ENCODE assay signal across 40 cellular contexts in the genomic region with DNA sequence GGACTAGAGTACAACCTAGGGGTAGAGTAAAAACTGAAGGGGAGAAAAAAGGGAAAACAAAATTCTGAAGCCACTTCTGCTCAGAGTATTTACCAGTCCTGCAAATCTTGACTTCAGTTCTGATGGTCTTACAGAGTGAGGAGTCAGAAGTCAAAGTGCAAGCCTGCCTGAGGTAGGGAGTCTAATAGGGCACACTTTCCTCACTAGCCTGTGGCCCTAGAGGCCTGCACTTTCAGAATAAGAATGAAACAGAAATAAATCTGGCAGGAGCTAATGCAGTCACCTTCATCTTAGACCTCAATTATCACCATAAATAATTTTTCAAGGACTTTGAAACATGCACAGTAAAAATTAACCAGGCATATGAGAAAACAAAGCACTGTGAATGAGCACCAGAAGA. TPM values are rescaled to one million over a fixed set of nuclear protein-coding genes. Genes with fewer than 3 reads are reported as not detected.
"Had no signal": no experiment of that assay in that cellular context is flagged by ENCODE, and none has a peak within 500 bp of the region (broad histone marks: within the 10 kb centered on the region; RNA-seq: fewer than 3 reads in every experiment).

No MANE protein-coding gene starts in this region.

- H3K4me3 Mint-ChIP-seq: activated CD4-positive, alpha-beta memory T cell treated with anti-CD3 and anti-CD28 coated beads, Interleukin-2, amount 10 ng/mL, durations not matched to agents 7 days and 5 days; activated CD4-positive, alpha-beta T cell treated with anti-CD3 and anti-CD28 coated beads for 36 hours; activated CD4-positive, alpha-beta T cell treated with anti-CD3 and anti-CD28 coated beads, Interleukin-2, amount 10 ng/mL, durations not matched to agents 7 days and 5 days; activated CD8-positive, alpha-beta T cell treated with anti-CD3 and anti-CD28 coated beads, Interleukin-2, amount 10 ng/mL, durations not matched to agents 7 days and 5 days; activated naive CD4-positive, alpha-beta T cell treated with anti-CD3 and anti-CD28 coated beads for 36 hours; activated naive CD8-positive, alpha-beta T cell treated with anti-CD3 and anti-CD28 coated beads, Interleukin-2, amount 10 ng/mL, durations not matched to agents 7 days and 5 days; activated T-cell treated with anti-CD3 and anti-CD28 coated beads, Interleukin-2, amount 50 U/mL, for 4 hours; activated T-helper 1 cell treated with anti-CD3 and anti-CD28 coated beads, Interleukin-12 subunit alpha, Interleukin-12 subunit beta, Interleukin-2, Interleukin-4 antibody, amounts not matched to agents 30 ng/mL and 10 ng/mL and 1 ng/mL, durations not matched to agents 14 hours and 24 hours and 36 hours; activated T-helper 17 cell treated with anti-CD3 and anti-CD28 coated beads, Interleukin-2, amount 50 U/mL, for 72 hours; T-helper 1 cell treated with Interleukin-12 subunit alpha and Interleukin-12 subunit beta and Interleukin-4 antibody, amounts not matched to agents 30 μg/mL and 1 μg/mL, for 36 hours; T-helper 2 cell treated with Interferon-gamma antibody and Interleukin-4, amounts not matched to agents 5 μg/mL and 100 μg/mL, for 36 hours; WTC11 had no signal

- H3K27me3 ChIP-seq: adrenal gland, brain microvascular endothelial cell, breast epithelium had no signal

- FAIRE-seq: astrocyte had no signal

- H3K36me3 Mint-ChIP-seq: WTC11 had no signal

- H3K27me3 Mint-ChIP-seq: activated T-helper 17 cell treated with anti-CD3 and anti-CD28 coated beads, Interleukin-2, amount 50 U/mL, for 72 hours had no signal

- H3K4me3 ChIP-seq: adrenal gland, body of pancreas, breast epithelium had no signal

- ATAC-seq: activated CD4-positive, alpha-beta T cell treated with anti-CD3 and anti-CD28 coated beads for 36 hours; activated CD4-positive, CD25-positive, alpha-beta regulatory T cell treated with anti-CD3 and anti-CD28 coated beads, Interleukin-2, amount 50 U/mL, for 24 hours; activated CD8-positive, alpha-beta T cell treated with anti-CD3 and anti-CD28 coated beads, Interleukin-2, amount 10 ng/mL, durations not matched to agents 7 days and 5 days; activated naive CD4-positive, alpha-beta T cell treated with anti-CD3 and anti-CD28 coated beads, Interleukin-2, amount 50 U/mL, for 72 hours; activated T-cell treated with anti-CD3 and anti-CD28 coated beads, Interleukin-2, amount 50 U/mL, for 4 hours; activated T-helper 17 cell treated with anti-CD3 and anti-CD28 coated beads, Interleukin-2, amount 50 U/mL, for 72 hours; body of pancreas; WTC11 had no signal

- H3K9me3 ChIP-seq: body of pancreas had no signal

- H3K4me1 ChIP-seq: adrenal gland, body of pancreas, breast epithelium had no signal

- H3K36me3 ChIP-seq: adrenal gland, brain microvascular endothelial cell, WERI-Rb-1 had no signal

- H3K4me1 Mint-ChIP-seq: activated CD4-positive, alpha-beta memory T cell treated with anti-CD3 and anti-CD28 coated beads, Interleukin-2, amount 10 ng/mL, durations not matched to agents 7 days and 5 days; WTC11 had no signal

- DNase-seq: activated CD4-positive, alpha-beta memory T cell treated with anti-CD3 and anti-CD28 coated beads, Interleukin-2, amount 10 ng/mL, durations not matched to agents 7 days and 5 days; activated CD4-positive, alpha-beta T cell treated with anti-CD3 and anti-CD28 coated beads for 1 hour; activated CD4-positive, alpha-beta T cell treated with anti-CD3 and anti-CD28 coated beads for 36 hours; activated CD4-positive, alpha-beta T cell treated with anti-CD3 and anti-CD28 coated beads for 48 hours; activated CD4-positive, alpha-beta T cell treated with anti-CD3 and anti-CD28 coated beads, Interleukin-2, amount 10 ng/mL, durations not matched to agents 7 days and 5 days; activated CD4-positive, alpha-beta T cell treated with anti-CD3 and anti-CD28 coated beads, Interleukin-2, amount 50 U/mL, for 48 hours; activated CD4-positive, CD25-positive, alpha-beta regulatory T cell; activated CD8-positive, alpha-beta memory T cell treated with anti-CD3 and anti-CD28 coated beads, Interleukin-2, amount 50 U/mL, for 4 hours; activated CD8-positive, alpha-beta T cell treated with anti-CD3 and anti-CD28 coated beads, Interleukin-2, amount 10 ng/mL, durations not matched to agents 7 days and 5 days; activated effector memory CD4-positive, alpha-beta T cell treated with anti-CD3 and anti-CD28 coated beads, Interleukin-2, amount 50 U/mL, for 16 hours; activated gamma-delta T cell treated with Interleukin-2 at 50 U/mL for 16 hours; activated naive CD4-positive, alpha-beta T cell; activated naive CD4-positive, alpha-beta T cell treated with anti-CD3 and anti-CD28 coated beads for 36 hours; activated naive CD4-positive, alpha-beta T cell treated with anti-CD3 and anti-CD28 coated beads, Interleukin-2, amount 50 U/mL, for 16 hours; activated naive CD8-positive, alpha-beta T cell treated with anti-CD3 and anti-CD28 coated beads, Interleukin-2, amount 10 ng/mL, durations not matched to agents 7 days and 5 days; activated T-cell treated with anti-CD3 and anti-CD28 coated beads for 4 hours; activated T-cell treated with anti-CD3 and anti-CD28 coated beads, Interleukin-2, amount 50 U/mL, for 1 hour; activated T-cell treated with anti-CD3 and anti-CD28 coated beads, Interleukin-2, amount 50 U/mL, for 4 hours; adrenal gland; amniotic stem cell; aorta; body of pancreas; brain microvascular endothelial cell; central memory CD4-positive, alpha-beta T cell; cerebellar nuclear complex; SW 1271; T-helper 1 cell; T-helper 2 cell; T-helper 9 cell; WERI-Rb-1 had no signal

- H3K27ac Mint-ChIP-seq: activated CD4-positive, alpha-beta memory T cell treated with anti-CD3 and anti-CD28 coated beads, Interleukin-2, amount 10 ng/mL, durations not matched to agents 7 days and 5 days; activated CD4-positive, alpha-beta T cell treated with anti-CD3 and anti-CD28 coated beads for 36 hours; activated CD4-positive, alpha-beta T cell treated with anti-CD3 and anti-CD28 coated beads, Interleukin-2, amount 10 ng/mL, durations not matched to agents 7 days and 5 days; activated CD8-positive, alpha-beta T cell treated with anti-CD3 and anti-CD28 coated beads, Interleukin-2, amount 10 ng/mL, durations not matched to agents 7 days and 5 days; activated naive CD4-positive, alpha-beta T cell treated with anti-CD3 and anti-CD28 coated beads for 36 hours; activated naive CD4-positive, alpha-beta T cell treated with anti-CD3 and anti-CD28 coated beads, Interleukin-2, amount 50 U/mL, for 72 hours; activated naive CD8-positive, alpha-beta T cell treated with anti-CD3 and anti-CD28 coated beads, Interleukin-2, amount 10 ng/mL, durations not matched to agents 7 days and 5 days; activated T-helper 1 cell treated with anti-CD3 and anti-CD28 coated beads, Interleukin-12 subunit alpha, Interleukin-12 subunit beta, Interleukin-2, Interleukin-4 antibody, amounts not matched to agents 30 ng/mL and 10 ng/mL and 1 ng/mL, durations not matched to agents 14 hours and 24 hours and 36 hours; activated T-helper 17 cell treated with anti-CD3 and anti-CD28 coated beads, Interleukin-2, amount 50 U/mL, for 72 hours; T-helper 1 cell treated with Interleukin-12 subunit alpha and Interleukin-12 subunit beta and Interleukin-4 antibody, amounts not matched to agents 30 μg/mL and 1 μg/mL, for 36 hours; T-helper 2 cell treated with Interferon-gamma antibody and Interleukin-4, amounts not matched to agents 5 μg/mL and 100 μg/mL, for 36 hours; WTC11 had no signal

- H3K27ac ChIP-seq: adrenal gland, body of pancreas, brain microvascular endothelial cell, breast epithelium, WERI-Rb-1 had no signal

RNA-seq across cellular contexts. Expression of a gene that starts 28.3 kb away (rescaled TPM):
- total RNA-seq: activated CD8-positive, alpha-beta T cell treated with anti-CD3 and anti-CD28 coated beads, Interleukin-2, amount 10 ng/mL, durations not matched to agents 7 days and 5 days; activated naive CD4-positive, alpha-beta T cell treated with anti-CD3 and anti-CD28 coated beads for 36 hours; activated naive CD8-positive, alpha-beta T cell treated with anti-CD3 and anti-CD28 coated beads, Interleukin-2, amount 10 ng/mL, durations not matched to agents 7 days and 5 days; adrenal gland; aorta; astrocyte; body of pancreas; breast epithelium; cardiac septum; WTC11 had no signal
- polyA plus RNA-seq: adrenal gland, aorta had no signal

RNA-seq across cellular contexts. Expression of a gene that starts 41.4 kb away (rescaled TPM):
- total RNA-seq: astrocyte, body of pancreas, breast epithelium, cardiac septum, WTC11 had no signal
- polyA plus RNA-seq: adrenal gland, aorta had no signal
